ENCODE assay signal across 19 cellular contexts in genomic region chr9:97675655-97676054, GRCh38. TPM values are rescaled to one million over a fixed set of nuclear protein-coding genes. Genes with fewer than 3 reads are reported as not detected.
DNase-seq lines count a peak whose midpoint lies in the region; ATAC-seq and TF ChIP-seq lines count a peak whose summit lies in the region.
"Had no signal": no experiment of that assay in that cellular context is flagged by ENCODE, and none has a peak within 500 bp of the region (broad histone marks: within the 10 kb centered on the region; RNA-seq: fewer than 3 reads in every experiment).

No MANE protein-coding gene starts in this region.

- no peaks in the 10 kb centered on the region for H3K9me3 Mint-ChIP-seq in activated CD8-positive, alpha-beta T cell treated with anti-CD3 and anti-CD28 coated beads for 36 hours
- no peaks in the 10 kb centered on the region for H3K9me3 Mint-ChIP-seq in activated CD8-positive, alpha-beta T cell treated with anti-CD3 and anti-CD28 coated beads, Interleukin-2, amount 10 ng/mL, durations not matched to agents 7 days and 5 days (ENCODE audit: insufficient read depth)
- H3K9me3 Mint-ChIP-seq: activated CD4-positive, alpha-beta T cell treated with anti-CD3 and anti-CD28 coated beads, Interleukin-2, amount 10 ng/mL, durations not matched to agents 24 days and 14 days had no signal

- 72 to 81% (median 76%) methylated on average over 3 of the region's 3 CpGs for WGBS in psoas muscle, 3 donors
- whole genome bisulfite sequencing in mammary epithelial cell (ENCODE audit: low coverage, missing lambda C conversion rate), result 64% methylated on average over 3 of the region's 3 CpGs
- 68% methylated on average over 3 of the region's 3 CpGs for WGBS in body of pancreas, 2 donors

- DNase-seq in activated CD8-positive, alpha-beta T cell treated with anti-CD3 and anti-CD28 coated beads for 36 hours, result no peak
- no peak for DNase-seq in activated CD8-positive, alpha-beta T cell treated with anti-CD3 and anti-CD28 coated beads, Interleukin-2, amount 10 ng/mL, durations not matched to agents 7 days and 5 days
- DNase-seq in GM20000 (ENCODE audit: low spot score), result peak; percentile 6
- no peak for DNase-seq in psoas muscle
- DNase-seq in mammary epithelial cell, result no peak
- DNase-seq in body of pancreas, result no peak
- no peak for DNase-seq in inferior parietal cortex (ENCODE audit: extremely low spot score)
- DNase-seq: activated CD4-positive, alpha-beta T cell treated with anti-CD3 and anti-CD28 coated beads, Interleukin-2, amount 10 ng/mL, durations not matched to agents 24 days and 14 days; C1 segment of cervical spinal cord; colonic mucosa; foreskin keratinocyte; left colon; NCI-H187 treated with DMSO at 0.1 percent for 48 hours; ovary; PC-3; T1000; upper lobe of right lung had no signal

- H3K27me3 ChIP-seq in KMS-11 (ENCODE audit: insufficient read depth, low read depth) (no peaks in the 10 kb centered on the region), psoas muscle (ENCODE audit: insufficient read depth in 3 of 3, low read length in 2 of 3) (no peaks in the 10 kb centered on the region), mammary epithelial cell (ENCODE audit: insufficient read depth, low read length) (no peaks in the 10 kb centered on the region), body of pancreas (no peaks in the 10 kb centered on the region)
- H3K27me3 ChIP-seq: colonic mucosa, foreskin keratinocyte, ovary, upper lobe of right lung had no signal

- H2AFZ ChIP-seq in KMS-11 (ENCODE audit: low read depth) (no peak overlapping the region), mammary epithelial cell (ENCODE audit: low read depth, low read length) (no peak overlapping the region)

- H3K36me3 ChIP-seq in KMS-11 (ENCODE audit: insufficient read depth) (peaks cover 22% of the 10 kb centered on the region; the same call in 1 of the 2 replicates), psoas muscle (ENCODE audit: insufficient read depth in 1 of 2, low read depth in 1 of 2) (peaks cover 17 to 100% of the 10 kb centered on the region in 2 donors), mammary epithelial cell (ENCODE audit: insufficient read depth, low read length) (peaks cover 54% of the 10 kb centered on the region), body of pancreas (replicated peaks in 1 of 2; ENCODE audit: insufficient read depth in 1 of 2, low read depth in 2 of 2) (peaks cover 0 to 31% of the 10 kb centered on the region in 2 donors)
- H3K36me3 ChIP-seq: ovary had no signal

- H3K4me2 ChIP-seq in KMS-11 (peak overlapping the region; percentile 21; the same call in 1 of the 2 replicates), mammary epithelial cell (ENCODE audit: insufficient read depth, low read depth, low read length) (no peak overlapping the region)

- POLR2A ChIA-PET in activated CD8-positive, alpha-beta T cell treated with anti-CD3 and anti-CD28 coated beads for 36 hours (lab: Charles Lee), result interaction anchor here (0.8 to 1.0 kb wide), 3 partner anchors 8 to 28 kb away, joined by 3 read pairs; no protein-coding TSS in a partner anchor
- POLR2A ChIA-PET in activated CD8-positive, alpha-beta T cell treated with anti-CD3 and anti-CD28 coated beads, Interleukin-2, amount 10 ng/mL, durations not matched to agents 7 days and 5 days (lab: Charles Lee), result no interaction called here

- H3K79me2 ChIP-seq in KMS-11 (ENCODE audit: insufficient read depth, low read depth) (no peaks in the 10 kb centered on the region), mammary epithelial cell (ENCODE audit: insufficient read depth, low read length) (no peaks in the 10 kb centered on the region)

- peak overlapping the region; percentile 4 for H3K27ac Mint-ChIP-seq in activated CD8-positive, alpha-beta T cell treated with anti-CD3 and anti-CD28 coated beads for 36 hours
- H3K27ac Mint-ChIP-seq in activated CD8-positive, alpha-beta T cell treated with anti-CD3 and anti-CD28 coated beads, Interleukin-2, amount 10 ng/mL, durations not matched to agents 7 days and 5 days, result no peak overlapping the region
- H3K27ac Mint-ChIP-seq: activated CD4-positive, alpha-beta T cell treated with anti-CD3 and anti-CD28 coated beads, Interleukin-2, amount 10 ng/mL, durations not matched to agents 24 days and 14 days had no signal

- BruUV-seq in mammary epithelial cell (replicated peaks; lab: Mats Ljungman, UMichigan), result no TSS peak

- no peak for TF ChIP-seq CTCF in activated CD8-positive, alpha-beta T cell treated with anti-CD3 and anti-CD28 coated beads for 36 hours (IDR thresholded peaks at IDR 0.05)
- no peak for TF ChIP-seq CTCF in GM20000 (IDR thresholded peaks at IDR 0.05; ENCODE audit: extremely low read depth, missing control alignments)
- no peak for TF ChIP-seq CTCF in KMS-11 (conservative IDR thresholded peaks at IDR 0.05; ENCODE audit: low read depth, low read length)
- no peak for TF ChIP-seq CTCF in psoas muscle (IDR thresholded peaks at IDR 0.05)
- no peak for TF ChIP-seq CTCF in mammary epithelial cell (conservative IDR thresholded peaks at IDR 0.05 in 1 of 2, IDR thresholded peaks at IDR 0.05 in 1 of 2; ENCODE audit: extremely low read depth in 1 of 2, insufficient read depth in 1 of 2, low read depth in 1 of 2, low read length in 2 of 2)
- TF ChIP-seq CTCF in body of pancreas (IDR thresholded peaks at IDR 0.05), result no peak

- H3K27me3 Mint-ChIP-seq in activated CD8-positive, alpha-beta T cell treated with anti-CD3 and anti-CD28 coated beads for 36 hours, result no peaks in the 10 kb centered on the region
- no peaks in the 10 kb centered on the region for H3K27me3 Mint-ChIP-seq in activated CD8-positive, alpha-beta T cell treated with anti-CD3 and anti-CD28 coated beads, Interleukin-2, amount 10 ng/mL, durations not matched to agents 7 days and 5 days (ENCODE audit: low read depth)
- H3K27me3 Mint-ChIP-seq: activated CD4-positive, alpha-beta T cell treated with anti-CD3 and anti-CD28 coated beads, Interleukin-2, amount 10 ng/mL, durations not matched to agents 24 days and 14 days had no signal

- H3K9me3 ChIP-seq in psoas muscle (no peaks in the 10 kb centered on the region), mammary epithelial cell (replicated peaks; ENCODE audit: insufficient read depth, low read length) (no peaks in the 10 kb centered on the region), body of pancreas (no peaks in the 10 kb centered on the region)
- H3K9me3 ChIP-seq: colonic mucosa, ovary, upper lobe of right lung had no signal

- H3K27ac ChIP-seq in KMS-11, result no peak overlapping the region
- peak overlapping the region; percentile 5 for H3K27ac ChIP-seq in psoas muscle
- no peak overlapping the region for H3K27ac ChIP-seq in mammary epithelial cell (ENCODE audit: insufficient read depth, low read depth, low read length)
- H3K27ac ChIP-seq in body of pancreas, result no peak overlapping the region
- H3K27ac ChIP-seq: colonic mucosa, foreskin keratinocyte, ovary, skin epidermis, upper lobe of right lung had no signal

- dilution Hi-C loops in mammary epithelial cell (cut with HindIII; ENCODE audit: low sequenced_read_pairs), result no loop called here

- H4K20me1 ChIP-seq in KMS-11 (ENCODE audit: insufficient read depth), result no peaks in the 10 kb centered on the region
- H4K20me1 ChIP-seq in mammary epithelial cell (ENCODE audit: insufficient read depth, low read length), result no peaks in the 10 kb centered on the region

- H3K4me1 ChIP-seq in KMS-11 (ENCODE audit: low read depth, poor library complexity, severe bottlenecking) (peaks cover 10% of the 10 kb centered on the region), psoas muscle (no peaks in the 10 kb centered on the region), mammary epithelial cell (ENCODE audit: insufficient read depth, low read length) (no peaks in the 10 kb centered on the region), body of pancreas (no peaks in the 10 kb centered on the region)
- H3K4me1 ChIP-seq: foreskin keratinocyte, upper lobe of right lung had no signal

- H3K4me3 ChIP-seq in KMS-11 (IDR thresholded peaks at IDR 0.05; ENCODE audit: insufficient read depth, low read depth, low read length) (no peak overlapping the region), psoas muscle (no peak overlapping the region), mammary epithelial cell (replicated peaks in 1 of 3; ENCODE audit: insufficient read depth in 1 of 3, low read depth in 2 of 3, low read length in 3 of 3) (no peak overlapping the region), body of pancreas (no peak overlapping the region)
- H3K4me3 ChIP-seq: colonic mucosa, ovary, skin epidermis, upper lobe of right lung had no signal

- peaks cover 42% of the 10 kb centered on the region for H3K36me3 Mint-ChIP-seq in activated CD8-positive, alpha-beta T cell treated with anti-CD3 and anti-CD28 coated beads for 36 hours (ENCODE audit: low read depth)
- H3K36me3 Mint-ChIP-seq in activated CD8-positive, alpha-beta T cell treated with anti-CD3 and anti-CD28 coated beads, Interleukin-2, amount 10 ng/mL, durations not matched to agents 7 days and 5 days (ENCODE audit: low read depth), result peaks cover 70% of the 10 kb centered on the region

- intact Hi-C loops in activated CD8-positive, alpha-beta T cell treated with anti-CD3 and anti-CD28 coated beads for 36 hours (cut with micrococcal nuclease), result no loop called here
- intact Hi-C loops in psoas muscle (cut with DNase I), result no loop called here
- intact Hi-C loops in mammary epithelial cell (cut with micrococcal nuclease), result no loop called here
- intact Hi-C loops in body of pancreas (cut with DNase I), result no loop called here

- CTCF ChIA-PET in activated CD8-positive, alpha-beta T cell treated with anti-CD3 and anti-CD28 coated beads for 36 hours (lab: Charles Lee), result interaction anchor here (1.2 kb wide), 1 partner anchor 215 kb away, joined by 5 read pairs; no protein-coding TSS in a partner anchor
- CTCF ChIA-PET in activated CD8-positive, alpha-beta T cell treated with anti-CD3 and anti-CD28 coated beads, Interleukin-2, amount 10 ng/mL, durations not matched to agents 7 days and 5 days (lab: Charles Lee), result interaction anchor here (1.6 kb wide), 1 partner anchor 77 kb away, joined by 4 read pairs; no protein-coding TSS in a partner anchor
- CTCF ChIA-PET in mammary epithelial cell (lab: Charles Lee; ENCODE audit: low non-redundant PET), result no interaction called here

- in situ Hi-C loops in mammary epithelial cell (cut with MboI; ENCODE audit: low sequenced_read_pairs in 2 of 2), result no loop called here

- no peak for ATAC-seq in activated CD8-positive, alpha-beta T cell treated with anti-CD3 and anti-CD28 coated beads for 36 hours
- ATAC-seq in activated CD8-positive, alpha-beta T cell treated with anti-CD3 and anti-CD28 coated beads, Interleukin-2, amount 10 ng/mL, durations not matched to agents 7 days and 5 days, result no peak
- ATAC-seq in psoas muscle (no peak), body of pancreas (no peak)
- ATAC-seq: foreskin keratinocyte, left colon, PC-3, upper lobe of right lung had no signal

- H3K4me3 Mint-ChIP-seq in activated CD8-positive, alpha-beta T cell treated with anti-CD3 and anti-CD28 coated beads for 36 hours, result no peak overlapping the region
- H3K4me3 Mint-ChIP-seq in activated CD8-positive, alpha-beta T cell treated with anti-CD3 and anti-CD28 coated beads, Interleukin-2, amount 10 ng/mL, durations not matched to agents 7 days and 5 days, result no peak overlapping the region
- H3K4me3 Mint-ChIP-seq: activated CD4-positive, alpha-beta T cell treated with anti-CD3 and anti-CD28 coated beads, Interleukin-2, amount 10 ng/mL, durations not matched to agents 24 days and 14 days had no signal

- no peak overlapping the region for H3K9ac ChIP-seq in KMS-11
- H3K9ac ChIP-seq in mammary epithelial cell (ENCODE audit: insufficient read depth, low read length), result no peak overlapping the region

- peaks cover 14% of the 10 kb centered on the region for H3K4me1 Mint-ChIP-seq in activated CD8-positive, alpha-beta T cell treated with anti-CD3 and anti-CD28 coated beads for 36 hours (ENCODE audit: low read depth)
- no peaks in the 10 kb centered on the region for H3K4me1 Mint-ChIP-seq in activated CD8-positive, alpha-beta T cell treated with anti-CD3 and anti-CD28 coated beads, Interleukin-2, amount 10 ng/mL, durations not matched to agents 7 days and 5 days (ENCODE audit: low read depth)

- TF ChIP-seq POLR2A in body of pancreas (IDR thresholded peaks at IDR 0.05), result no peak

RNA-seq across cellular contexts. Expression of gene XPA, which starts 21.5 kb away (rescaled TPM):
- 10 to 100 TPM in 1 of 2 experiments, 1 to 10 TPM in 1; 9.8 to 10.9 TPM for total RNA-seq in activated CD8-positive, alpha-beta T cell treated with anti-CD3 and anti-CD28 coated beads for 36 hours
- total RNA-seq in activated CD8-positive, alpha-beta T cell treated with anti-CD3 and anti-CD28 coated beads, Interleukin-2, amount 10 ng/mL, durations not matched to agents 7 days and 5 days, result 10 to 100 TPM; 10.2 TPM
- total RNA-seq in psoas muscle (10 to 100 TPM in 3 of 4 donors, 1 to 10 TPM in 1; 9.0 to 17.6 (median 10.9) TPM), mammary epithelial cell (1 to 10 TPM; 3.7 to 7.6 TPM), body of pancreas (10 to 100 TPM in 1 of 2 donors, 1 to 10 TPM in 1; 9.6 to 15.8 TPM)
- polyA plus RNA-seq in psoas muscle (10 to 100 TPM in 1 of 3 donors, 1 to 10 TPM in 2; 5.2 to 12.8 (median 8.5) TPM), mammary epithelial cell (1.4 TPM)
- not detected for polyA minus RNA-seq in mammary epithelial cell

RNA-seq across cellular contexts. Expression of gene NCBP1, which starts 42.0 kb away (rescaled TPM):
- 10 to 100 TPM; 37.6 to 41.7 TPM for total RNA-seq in activated CD8-positive, alpha-beta T cell treated with anti-CD3 and anti-CD28 coated beads for 36 hours
- 10 to 100 TPM; 45.1 to 45.9 TPM for total RNA-seq in activated CD8-positive, alpha-beta T cell treated with anti-CD3 and anti-CD28 coated beads, Interleukin-2, amount 10 ng/mL, durations not matched to agents 7 days and 5 days
- total RNA-seq in psoas muscle (10 to 100 TPM; 14.6 to 22.1 (median 17.5) TPM), mammary epithelial cell (10 to 100 TPM; 26.3 to 36.3 TPM), body of pancreas (10 to 100 TPM; 11.4 to 14.5 TPM)
- polyA plus RNA-seq in psoas muscle (10 to 100 TPM in 2 of 3 donors, 1 to 10 TPM in 1; 7.1 to 11.8 (median 10.8) TPM), mammary epithelial cell (19.6 TPM)
- 32.4 TPM for polyA minus RNA-seq in mammary epithelial cell

RNA-seq across cellular contexts. Expression of gene TSTD2, which starts 42.5 kb away (rescaled TPM):
- total RNA-seq in activated CD8-positive, alpha-beta T cell treated with anti-CD3 and anti-CD28 coated beads for 36 hours, result 10 to 100 TPM; 15.2 to 15.3 TPM
- 10 to 100 TPM; 13.0 to 15.6 TPM for total RNA-seq in activated CD8-positive, alpha-beta T cell treated with anti-CD3 and anti-CD28 coated beads, Interleukin-2, amount 10 ng/mL, durations not matched to agents 7 days and 5 days
- total RNA-seq in psoas muscle (10 to 100 TPM; 17.1 to 22.9 (median 19.4) TPM), mammary epithelial cell (10 to 100 TPM; 16.5 to 18.0 TPM), body of pancreas (10 to 100 TPM; 10.9 to 16.6 TPM)
- polyA plus RNA-seq in psoas muscle (10 to 100 TPM; 16.2 to 22.7 (median 17.4) TPM), mammary epithelial cell (9.9 TPM)
- 16.9 TPM for polyA minus RNA-seq in mammary epithelial cell
